Comparison of ENCODE assay signal across 22 cellular contexts in the genomic region with DNA sequence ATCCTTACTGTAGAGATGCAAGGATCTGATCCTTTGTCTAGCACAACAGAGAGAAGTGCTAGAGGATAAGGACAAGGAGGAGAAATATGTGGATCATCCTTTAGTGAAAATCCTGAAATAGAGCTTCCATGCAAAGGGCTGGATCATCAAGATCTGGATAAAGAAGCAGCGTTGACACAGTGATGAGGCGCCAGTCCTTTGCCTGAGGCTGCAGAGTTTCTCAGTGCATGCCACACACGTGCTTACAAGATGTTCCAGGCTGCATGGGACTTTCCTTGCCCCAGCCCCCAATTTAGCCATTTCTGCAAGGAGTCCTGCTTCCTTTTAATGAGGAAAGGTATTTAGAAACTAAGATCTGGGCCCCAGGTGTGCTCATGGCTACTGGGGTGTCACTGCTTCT.
"Had no signal": no experiment of that assay in that cellular context is flagged by ENCODE, and none has a peak within 500 bp of the region (broad histone marks: within the 10 kb centered on the region; RNA-seq: fewer than 3 reads in every experiment).

No MANE protein-coding gene starts in this region.

- H3K9me3 Mint-ChIP-seq: activated CD4-positive, alpha-beta T cell treated with anti-CD3 and anti-CD28 coated beads, Interleukin-2, amount 10 ng/mL, durations not matched to agents 24 days and 14 days; activated CD8-positive, alpha-beta T cell treated with anti-CD3 and anti-CD28 coated beads for 36 hours; activated naive CD4-positive, alpha-beta T cell treated with anti-CD3 and anti-CD28 coated beads for 36 hours; activated naive CD8-positive, alpha-beta T cell treated with anti-CD3 and anti-CD28 coated beads for 36 hours; activated T-cell treated with anti-CD3 and anti-CD28 coated beads, Interleukin-2, amount 50 U/mL, for 72 hours; effector memory CD8-positive, alpha-beta T cell; natural killer cell treated with Interleukin-12 subunit alpha and Interleukin-12 subunit beta and Interleukin-15 and Interleukin-18, amount 100 ng/mL, for 72 hours had no signal

- H3K36me3 Mint-ChIP-seq: activated CD8-positive, alpha-beta memory T cell treated with anti-CD3 and anti-CD28 coated beads, Interleukin-2, amount 10 ng/mL, durations not matched to agents 7 days and 5 days; activated naive CD8-positive, alpha-beta T cell treated with anti-CD3 and anti-CD28 coated beads for 36 hours; natural killer cell treated with Interleukin-12 subunit alpha and Interleukin-12 subunit beta and Interleukin-15 and Interleukin-18, amount 100 ng/mL, for 72 hours had no signal

- DNase-seq: activated CD4-positive, alpha-beta T cell treated with anti-CD3 and anti-CD28 coated beads, Interleukin-2, amount 10 ng/mL, durations not matched to agents 24 days and 14 days; activated CD8-positive, alpha-beta memory T cell treated with anti-CD3 and anti-CD28 coated beads, Interleukin-2, amount 10 ng/mL, durations not matched to agents 7 days and 5 days; activated CD8-positive, alpha-beta T cell treated with anti-CD3 and anti-CD28 coated beads for 36 hours; activated naive CD4-positive, alpha-beta T cell treated with anti-CD3 and anti-CD28 coated beads for 36 hours; activated naive CD8-positive, alpha-beta T cell treated with anti-CD3 and anti-CD28 coated beads for 36 hours; activated T-cell treated with anti-CD3 and anti-CD28 coated beads for 4 hours; activated T-cell treated with anti-CD3 and anti-CD28 coated beads, Interleukin-2, amount 50 U/mL, for 72 hours; adrenal gland; body of pancreas; cortex of kidney; effector memory CD8-positive, alpha-beta T cell; left lung; lower lobe of right lung; mesenchymal stem cell; right lobe of liver; stimulated activated CD4-positive, alpha-beta T cell treated with anti-CD3 and anti-CD28 coated beads, Interleukin-2, amount 100 ng/mL, for 48 hours; stimulated activated naive CD4-positive, alpha-beta T cell treated with Interleukin-2 at 50 U/mL for 16 hours; T-helper 17 cell; T1000; WERI-Rb-1 had no signal

- H3K4me3 Mint-ChIP-seq: activated CD4-positive, alpha-beta T cell treated with anti-CD3 and anti-CD28 coated beads, Interleukin-2, amount 10 ng/mL, durations not matched to agents 24 days and 14 days; activated CD8-positive, alpha-beta memory T cell treated with anti-CD3 and anti-CD28 coated beads, Interleukin-2, amount 10 ng/mL, durations not matched to agents 7 days and 5 days; activated CD8-positive, alpha-beta T cell treated with anti-CD3 and anti-CD28 coated beads for 36 hours; activated naive CD4-positive, alpha-beta T cell treated with anti-CD3 and anti-CD28 coated beads for 36 hours; activated naive CD8-positive, alpha-beta T cell treated with anti-CD3 and anti-CD28 coated beads for 36 hours; activated T-cell treated with anti-CD3 and anti-CD28 coated beads, Interleukin-2, amount 50 U/mL, for 72 hours; effector memory CD8-positive, alpha-beta T cell; natural killer cell treated with Interleukin-12 subunit alpha and Interleukin-12 subunit beta and Interleukin-15 and Interleukin-18, amount 100 ng/mL, for 72 hours; T-helper 17 cell had no signal

- H3K27me3 Mint-ChIP-seq: activated CD8-positive, alpha-beta T cell treated with anti-CD3 and anti-CD28 coated beads for 36 hours; activated naive CD8-positive, alpha-beta T cell treated with anti-CD3 and anti-CD28 coated beads for 36 hours; natural killer cell treated with Interleukin-12 subunit alpha and Interleukin-12 subunit beta and Interleukin-15 and Interleukin-18, amount 100 ng/mL, for 72 hours; T-helper 17 cell had no signal

- H3K27ac Mint-ChIP-seq: activated CD4-positive, alpha-beta T cell treated with anti-CD3 and anti-CD28 coated beads, Interleukin-2, amount 10 ng/mL, durations not matched to agents 24 days and 14 days; activated CD8-positive, alpha-beta memory T cell treated with anti-CD3 and anti-CD28 coated beads, Interleukin-2, amount 10 ng/mL, durations not matched to agents 7 days and 5 days; activated CD8-positive, alpha-beta T cell treated with anti-CD3 and anti-CD28 coated beads for 36 hours; activated naive CD4-positive, alpha-beta T cell treated with anti-CD3 and anti-CD28 coated beads for 36 hours; activated naive CD8-positive, alpha-beta T cell treated with anti-CD3 and anti-CD28 coated beads for 36 hours; activated T-cell treated with anti-CD3 and anti-CD28 coated beads, Interleukin-2, amount 50 U/mL, for 72 hours; effector memory CD8-positive, alpha-beta T cell; natural killer cell treated with Interleukin-12 subunit alpha and Interleukin-12 subunit beta and Interleukin-15 and Interleukin-18, amount 100 ng/mL, for 72 hours; T-helper 17 cell had no signal

- ATAC-seq: activated CD4-positive, CD25-positive, alpha-beta regulatory T cell treated with anti-CD3 and anti-CD28 coated beads, Interleukin-2, amount 50 U/mL, for 24 hours; activated CD8-positive, alpha-beta memory T cell treated with anti-CD3 and anti-CD28 coated beads, Interleukin-2, amount 10 ng/mL, durations not matched to agents 7 days and 5 days; activated CD8-positive, alpha-beta T cell treated with anti-CD3 and anti-CD28 coated beads for 36 hours; activated T-cell treated with anti-CD3 and anti-CD28 coated beads, Interleukin-2, amount 50 U/mL, for 72 hours; body of pancreas; effector memory CD8-positive, alpha-beta T cell; left lung; lower lobe of right lung; natural killer cell treated with Interleukin-12 subunit alpha and Interleukin-12 subunit beta and Interleukin-15 and Interleukin-18, amount 100 ng/mL, for 72 hours; right lobe of liver; T-helper 17 cell had no signal

- H3K4me1 Mint-ChIP-seq: activated CD4-positive, alpha-beta T cell treated with anti-CD3 and anti-CD28 coated beads, Interleukin-2, amount 10 ng/mL, durations not matched to agents 24 days and 14 days; activated CD8-positive, alpha-beta memory T cell treated with anti-CD3 and anti-CD28 coated beads, Interleukin-2, amount 10 ng/mL, durations not matched to agents 7 days and 5 days; activated naive CD8-positive, alpha-beta T cell treated with anti-CD3 and anti-CD28 coated beads for 36 hours had no signal
